In the genomic region with DNA sequence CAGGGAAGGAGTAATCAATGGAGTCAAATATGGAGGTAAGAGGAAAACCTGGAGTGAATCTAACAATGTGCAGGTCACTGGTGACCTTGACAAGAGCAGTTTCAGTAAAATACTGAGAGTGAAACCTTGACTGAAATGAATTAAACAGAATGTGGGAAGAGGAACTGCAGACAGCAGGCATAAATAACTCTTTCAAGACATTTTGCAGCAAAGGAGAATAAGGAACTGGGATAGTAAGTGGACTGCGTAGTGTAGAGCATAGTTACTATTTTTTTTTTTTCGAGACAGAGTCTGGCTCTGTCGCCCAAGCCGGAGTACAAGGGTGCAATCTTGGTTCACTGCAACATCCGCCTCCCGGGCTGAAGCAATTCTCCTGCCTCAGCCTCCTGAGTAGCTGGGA, we compare ENCODE assay signal across 1 cellular context.
A peak's percentile ranks its signal among the peaks of the same experiment; 100 is the strongest.
TF ChIP-seq lines count a peak whose summit lies in the region.

No MANE protein-coding gene starts in this region.

TF ChIP-seq in GM12878, 131 proteins besides CTCF, POLR2A, EP300 and RAD21 (continued from another document and continues in another):
- TF ChIP-seq, protein P1, sequence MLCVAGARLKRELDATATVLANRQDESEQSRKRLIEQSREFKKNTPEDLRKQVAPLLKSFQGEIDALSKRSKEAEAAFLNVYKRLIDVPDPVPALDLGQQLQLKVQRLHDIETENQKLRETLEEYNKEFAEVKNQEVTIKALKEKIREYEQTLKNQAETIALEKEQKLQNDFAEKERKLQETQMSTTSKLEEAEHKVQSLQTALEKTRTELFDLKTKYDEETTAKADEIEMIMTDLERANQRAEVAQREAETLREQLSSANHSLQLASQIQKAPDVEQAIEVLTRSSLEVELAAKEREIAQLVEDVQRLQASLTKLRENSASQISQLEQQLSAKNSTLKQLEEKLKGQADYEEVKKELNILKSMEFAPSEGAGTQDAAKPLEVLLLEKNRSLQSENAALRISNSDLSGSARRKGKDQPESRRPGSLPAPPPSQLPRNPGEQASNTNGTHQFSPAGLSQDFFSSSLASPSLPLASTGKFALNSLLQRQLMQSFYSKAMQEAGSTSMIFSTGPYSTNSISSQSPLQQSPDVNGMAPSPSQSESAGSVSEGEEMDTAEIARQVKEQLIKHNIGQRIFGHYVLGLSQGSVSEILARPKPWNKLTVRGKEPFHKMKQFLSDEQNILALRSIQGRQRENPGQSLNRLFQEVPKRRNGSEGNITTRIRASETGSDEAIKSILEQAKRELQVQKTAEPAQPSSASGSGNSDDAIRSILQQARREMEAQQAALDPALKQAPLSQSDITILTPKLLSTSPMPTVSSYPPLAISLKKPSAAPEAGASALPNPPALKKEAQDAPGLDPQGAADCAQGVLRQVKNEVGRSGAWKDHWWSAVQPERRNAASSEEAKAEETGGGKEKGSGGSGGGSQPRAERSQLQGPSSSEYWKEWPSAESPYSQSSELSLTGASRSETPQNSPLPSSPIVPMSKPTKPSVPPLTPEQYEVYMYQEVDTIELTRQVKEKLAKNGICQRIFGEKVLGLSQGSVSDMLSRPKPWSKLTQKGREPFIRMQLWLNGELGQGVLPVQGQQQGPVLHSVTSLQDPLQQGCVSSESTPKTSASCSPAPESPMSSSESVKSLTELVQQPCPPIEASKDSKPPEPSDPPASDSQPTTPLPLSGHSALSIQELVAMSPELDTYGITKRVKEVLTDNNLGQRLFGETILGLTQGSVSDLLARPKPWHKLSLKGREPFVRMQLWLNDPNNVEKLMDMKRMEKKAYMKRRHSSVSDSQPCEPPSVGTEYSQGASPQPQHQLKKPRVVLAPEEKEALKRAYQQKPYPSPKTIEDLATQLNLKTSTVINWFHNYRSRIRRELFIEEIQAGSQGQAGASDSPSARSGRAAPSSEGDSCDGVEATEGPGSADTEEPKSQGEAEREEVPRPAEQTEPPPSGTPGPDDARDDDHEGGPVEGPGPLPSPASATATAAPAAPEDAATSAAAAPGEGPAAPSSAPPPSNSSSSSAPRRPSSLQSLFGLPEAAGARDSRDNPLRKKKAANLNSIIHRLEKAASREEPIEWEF (IDR thresholded peaks at IDR 0.05; ENCODE audit: insufficient replicate concordance, low read depth, low read length) = no peak
- no peak for TF ChIP-seq POLR2AphosphoS5 (IDR thresholded peaks at IDR 0.05; ENCODE audit: low read length)
- TF ChIP-seq BACH1 (IDR thresholded peaks at IDR 0.05; ENCODE audit: borderline replicate concordance) = no peak
- TF ChIP-seq CREM (IDR thresholded peaks at IDR 0.05; ENCODE audit: low read depth) = no peak
- peak; percentile 45 to 60; a peak in 2 of 4 replicates for TF ChIP-seq IKZF2 (IDR thresholded peaks at IDR 0.05)
- no peak for TF ChIP-seq SMARCA5 (IDR thresholded peaks at IDR 0.05)
- TF ChIP-seq ETV6 (conservative IDR thresholded peaks at IDR 0.05 in 1 of 2, IDR thresholded peaks at IDR 0.05 in 1 of 2; ENCODE audit: borderline replicate concordance in 1 of 2, low read depth in 1 of 2) = no peak
- TF ChIP-seq, protein P2, sequence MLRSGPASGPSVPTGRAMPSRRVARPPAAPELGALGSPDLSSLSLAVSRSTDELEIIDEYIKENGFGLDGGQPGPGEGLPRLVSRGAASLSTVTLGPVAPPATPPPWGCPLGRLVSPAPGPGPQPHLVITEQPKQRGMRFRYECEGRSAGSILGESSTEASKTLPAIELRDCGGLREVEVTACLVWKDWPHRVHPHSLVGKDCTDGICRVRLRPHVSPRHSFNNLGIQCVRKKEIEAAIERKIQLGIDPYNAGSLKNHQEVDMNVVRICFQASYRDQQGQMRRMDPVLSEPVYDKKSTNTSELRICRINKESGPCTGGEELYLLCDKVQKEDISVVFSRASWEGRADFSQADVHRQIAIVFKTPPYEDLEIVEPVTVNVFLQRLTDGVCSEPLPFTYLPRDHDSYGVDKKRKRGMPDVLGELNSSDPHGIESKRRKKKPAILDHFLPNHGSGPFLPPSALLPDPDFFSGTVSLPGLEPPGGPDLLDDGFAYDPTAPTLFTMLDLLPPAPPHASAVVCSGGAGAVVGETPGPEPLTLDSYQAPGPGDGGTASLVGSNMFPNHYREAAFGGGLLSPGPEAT (IDR thresholded peaks at IDR 0.05; ENCODE audit: low read depth) = peak; percentile 44; the same call in 1 of the 2 replicates
- TF ChIP-seq, protein P3, sequence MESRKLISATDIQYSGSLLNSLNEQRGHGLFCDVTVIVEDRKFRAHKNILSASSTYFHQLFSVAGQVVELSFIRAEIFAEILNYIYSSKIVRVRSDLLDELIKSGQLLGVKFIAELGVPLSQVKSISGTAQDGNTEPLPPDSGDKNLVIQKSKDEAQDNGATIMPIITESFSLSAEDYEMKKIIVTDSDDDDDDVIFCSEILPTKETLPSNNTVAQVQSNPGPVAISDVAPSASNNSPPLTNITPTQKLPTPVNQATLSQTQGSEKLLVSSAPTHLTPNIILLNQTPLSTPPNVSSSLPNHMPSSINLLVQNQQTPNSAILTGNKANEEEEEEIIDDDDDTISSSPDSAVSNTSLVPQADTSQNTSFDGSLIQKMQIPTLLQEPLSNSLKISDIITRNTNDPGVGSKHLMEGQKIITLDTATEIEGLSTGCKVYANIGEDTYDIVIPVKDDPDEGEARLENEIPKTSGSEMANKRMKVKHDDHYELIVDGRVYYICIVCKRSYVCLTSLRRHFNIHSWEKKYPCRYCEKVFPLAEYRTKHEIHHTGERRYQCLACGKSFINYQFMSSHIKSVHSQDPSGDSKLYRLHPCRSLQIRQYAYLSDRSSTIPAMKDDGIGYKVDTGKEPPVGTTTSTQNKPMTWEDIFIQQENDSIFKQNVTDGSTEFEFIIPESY (IDR thresholded peaks at IDR 0.05) = no peak
- TF ChIP-seq, protein P4, sequence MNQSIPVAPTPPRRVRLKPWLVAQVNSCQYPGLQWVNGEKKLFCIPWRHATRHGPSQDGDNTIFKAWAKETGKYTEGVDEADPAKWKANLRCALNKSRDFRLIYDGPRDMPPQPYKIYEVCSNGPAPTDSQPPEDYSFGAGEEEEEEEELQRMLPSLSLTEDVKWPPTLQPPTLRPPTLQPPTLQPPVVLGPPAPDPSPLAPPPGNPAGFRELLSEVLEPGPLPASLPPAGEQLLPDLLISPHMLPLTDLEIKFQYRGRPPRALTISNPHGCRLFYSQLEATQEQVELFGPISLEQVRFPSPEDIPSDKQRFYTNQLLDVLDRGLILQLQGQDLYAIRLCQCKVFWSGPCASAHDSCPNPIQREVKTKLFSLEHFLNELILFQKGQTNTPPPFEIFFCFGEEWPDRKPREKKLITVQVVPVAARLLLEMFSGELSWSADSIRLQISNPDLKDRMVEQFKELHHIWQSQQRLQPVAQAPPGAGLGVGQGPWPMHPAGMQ (IDR thresholded peaks at IDR 0.05; ENCODE audit: borderline replicate concordance) = no peak
- TF ChIP-seq IRF4 (IDR thresholded peaks at IDR 0.05; ENCODE audit: low read depth, low read length) = peak; percentile 45; the same call in 1 of the 2 replicates
- TF ChIP-seq, protein P5, sequence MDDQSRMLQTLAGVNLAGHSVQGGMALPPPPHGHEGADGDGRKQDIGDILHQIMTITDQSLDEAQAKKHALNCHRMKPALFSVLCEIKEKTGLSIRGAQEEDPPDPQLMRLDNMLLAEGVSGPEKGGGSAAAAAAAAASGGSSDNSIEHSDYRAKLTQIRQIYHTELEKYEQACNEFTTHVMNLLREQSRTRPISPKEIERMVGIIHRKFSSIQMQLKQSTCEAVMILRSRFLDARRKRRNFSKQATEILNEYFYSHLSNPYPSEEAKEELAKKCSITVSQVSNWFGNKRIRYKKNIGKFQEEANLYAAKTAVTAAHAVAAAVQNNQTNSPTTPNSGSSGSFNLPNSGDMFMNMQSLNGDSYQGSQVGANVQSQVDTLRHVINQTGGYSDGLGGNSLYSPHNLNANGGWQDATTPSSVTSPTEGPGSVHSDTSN (IDR thresholded peaks at IDR 0.05; ENCODE audit: insufficient replicate concordance, low read depth, low read length) = no peak
- 0 out of 2 replicates have a peak, but pooled peaks have one; percentile 30 for TF ChIP-seq IKZF1 (conservative IDR thresholded peaks at IDR 0.05)
- no peak for TF ChIP-seq FOXK2 (IDR thresholded peaks at IDR 0.05)
- TF ChIP-seq HDAC6 (IDR thresholded peaks at IDR 0.05; ENCODE audit: unreplicated experiment) = no peak
- no peak for TF ChIP-seq DPF2 (IDR thresholded peaks at IDR 0.05)
- TF ChIP-seq GATAD2B (conservative IDR thresholded peaks at IDR 0.05; ENCODE audit: low read depth) = no peak
- TF ChIP-seq CHD1 (IDR thresholded peaks at IDR 0.05; ENCODE audit: low read depth, low read length) = no peak
- TF ChIP-seq NRF1 (conservative IDR thresholded peaks at IDR 0.05; ENCODE audit: low read depth, low read length) = no peak
- no peak for TF ChIP-seq ATF7 (IDR thresholded peaks at IDR 0.05; ENCODE audit: low read depth)
- no peak for TF ChIP-seq JUND (IDR thresholded peaks at IDR 0.05; ENCODE audit: low read depth, low read length)
- no peak for TF ChIP-seq MEF2B (IDR thresholded peaks at IDR 0.05; ENCODE audit: partially characterized antibody, poor library complexity, severe bottlenecking)
- no peak for TF ChIP-seq SMAD5 (IDR thresholded peaks at IDR 0.05; ENCODE audit: low read depth)
- no peak for TF ChIP-seq PML (IDR thresholded peaks at IDR 0.05; ENCODE audit: low read length)
- TF ChIP-seq, protein P6, sequence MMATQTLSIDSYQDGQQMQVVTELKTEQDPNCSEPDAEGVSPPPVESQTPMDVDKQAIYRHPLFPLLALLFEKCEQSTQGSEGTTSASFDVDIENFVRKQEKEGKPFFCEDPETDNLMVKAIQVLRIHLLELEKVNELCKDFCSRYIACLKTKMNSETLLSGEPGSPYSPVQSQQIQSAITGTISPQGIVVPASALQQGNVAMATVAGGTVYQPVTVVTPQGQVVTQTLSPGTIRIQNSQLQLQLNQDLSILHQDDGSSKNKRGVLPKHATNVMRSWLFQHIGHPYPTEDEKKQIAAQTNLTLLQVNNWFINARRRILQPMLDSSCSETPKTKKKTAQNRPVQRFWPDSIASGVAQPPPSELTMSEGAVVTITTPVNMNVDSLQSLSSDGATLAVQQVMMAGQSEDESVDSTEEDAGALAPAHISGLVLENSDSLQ (IDR thresholded peaks at IDR 0.05) = no peak
- no peak for TF ChIP-seq FOS (IDR thresholded peaks at IDR 0.05; ENCODE audit: borderline replicate concordance, extremely low read depth, insufficient read length)
- TF ChIP-seq, protein P7, sequence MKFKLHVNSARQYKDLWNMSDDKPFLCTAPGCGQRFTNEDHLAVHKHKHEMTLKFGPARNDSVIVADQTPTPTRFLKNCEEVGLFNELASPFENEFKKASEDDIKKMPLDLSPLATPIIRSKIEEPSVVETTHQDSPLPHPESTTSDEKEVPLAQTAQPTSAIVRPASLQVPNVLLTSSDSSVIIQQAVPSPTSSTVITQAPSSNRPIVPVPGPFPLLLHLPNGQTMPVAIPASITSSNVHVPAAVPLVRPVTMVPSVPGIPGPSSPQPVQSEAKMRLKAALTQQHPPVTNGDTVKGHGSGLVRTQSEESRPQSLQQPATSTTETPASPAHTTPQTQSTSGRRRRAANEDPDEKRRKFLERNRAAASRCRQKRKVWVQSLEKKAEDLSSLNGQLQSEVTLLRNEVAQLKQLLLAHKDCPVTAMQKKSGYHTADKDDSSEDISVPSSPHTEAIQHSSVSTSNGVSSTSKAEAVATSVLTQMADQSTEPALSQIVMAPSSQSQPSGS (IDR thresholded peaks at IDR 0.05; ENCODE audit: low read length) = 0 out of 2 replicates have a peak, but pooled peaks have one; percentile 19
- TF ChIP-seq, protein P8, sequence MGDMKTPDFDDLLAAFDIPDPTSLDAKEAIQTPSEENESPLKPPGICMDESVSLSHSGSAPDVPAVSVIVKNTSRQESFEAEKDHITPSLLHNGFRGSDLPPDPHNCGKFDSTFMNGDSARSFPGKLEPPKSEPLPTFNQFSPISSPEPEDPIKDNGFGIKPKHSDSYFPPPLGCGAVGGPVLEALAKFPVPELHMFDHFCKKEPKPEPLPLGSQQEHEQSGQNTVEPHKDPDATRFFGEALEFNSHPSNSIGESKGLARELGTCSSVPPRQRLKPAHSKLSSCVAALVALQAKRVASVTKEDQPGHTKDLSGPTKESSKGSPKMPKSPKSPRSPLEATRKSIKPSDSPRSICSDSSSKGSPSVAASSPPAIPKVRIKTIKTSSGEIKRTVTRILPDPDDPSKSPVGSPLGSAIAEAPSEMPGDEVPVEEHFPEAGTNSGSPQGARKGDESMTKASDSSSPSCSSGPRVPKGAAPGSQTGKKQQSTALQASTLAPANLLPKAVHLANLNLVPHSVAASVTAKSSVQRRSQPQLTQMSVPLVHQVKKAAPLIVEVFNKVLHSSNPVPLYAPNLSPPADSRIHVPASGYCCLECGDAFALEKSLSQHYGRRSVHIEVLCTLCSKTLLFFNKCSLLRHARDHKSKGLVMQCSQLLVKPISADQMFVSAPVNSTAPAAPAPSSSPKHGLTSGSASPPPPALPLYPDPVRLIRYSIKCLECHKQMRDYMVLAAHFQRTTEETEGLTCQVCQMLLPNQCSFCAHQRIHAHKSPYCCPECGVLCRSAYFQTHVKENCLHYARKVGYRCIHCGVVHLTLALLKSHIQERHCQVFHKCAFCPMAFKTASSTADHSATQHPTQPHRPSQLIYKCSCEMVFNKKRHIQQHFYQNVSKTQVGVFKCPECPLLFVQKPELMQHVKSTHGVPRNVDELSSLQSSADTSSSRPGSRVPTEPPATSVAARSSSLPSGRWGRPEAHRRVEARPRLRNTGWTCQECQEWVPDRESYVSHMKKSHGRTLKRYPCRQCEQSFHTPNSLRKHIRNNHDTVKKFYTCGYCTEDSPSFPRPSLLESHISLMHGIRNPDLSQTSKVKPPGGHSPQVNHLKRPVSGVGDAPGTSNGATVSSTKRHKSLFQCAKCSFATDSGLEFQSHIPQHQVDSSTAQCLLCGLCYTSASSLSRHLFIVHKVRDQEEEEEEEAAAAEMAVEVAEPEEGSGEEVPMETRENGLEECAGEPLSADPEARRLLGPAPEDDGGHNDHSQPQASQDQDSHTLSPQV (IDR thresholded peaks at IDR 0.05) = no peak
- TF ChIP-seq STAT3 (IDR thresholded peaks at IDR 0.05; ENCODE audit: low read depth, low read length) = no peak
- TF ChIP-seq TCF12 (IDR thresholded peaks at IDR 0.05; ENCODE audit: low read depth, low read length) = no peak
- no peak for TF ChIP-seq ASH2L (IDR thresholded peaks at IDR 0.05; ENCODE audit: borderline replicate concordance, low read depth)
- TF ChIP-seq ZNF384 (IDR thresholded peaks at IDR 0.05; ENCODE audit: borderline replicate concordance, low read depth, low read length) = peak; percentile 34; the same call in 1 of the 2 replicates
- no peak for TF ChIP-seq SMC3 (IDR thresholded peaks at IDR 0.05; ENCODE audit: borderline replicate concordance, low read length)
- TF ChIP-seq FOXM1 (IDR thresholded peaks at IDR 0.05; ENCODE audit: low read depth, low read length) = no peak
- TF ChIP-seq RB1 (IDR thresholded peaks at IDR 0.05; ENCODE audit: borderline replicate concordance) = no peak
- no peak for TF ChIP-seq LARP7 (IDR thresholded peaks at IDR 0.05)
- no peak for TF ChIP-seq SRF (IDR thresholded peaks at IDR 0.05; ENCODE audit: low read depth in 2 of 2, low read length in 2 of 2)
- TF ChIP-seq PAX8 (IDR thresholded peaks at IDR 0.05) = no peak
- TF ChIP-seq BHLHE40 (IDR thresholded peaks at IDR 0.05; ENCODE audit: borderline replicate concordance in 1 of 2, low read depth in 2 of 2, low read length in 1 of 2) = no peak
- no peak for TF ChIP-seq CHD2 (IDR thresholded peaks at IDR 0.05; ENCODE audit: borderline replicate concordance, low read depth, low read length)
- no peak for TF ChIP-seq HDAC2 (IDR thresholded peaks at IDR 0.05)
- TF ChIP-seq, protein P9, sequence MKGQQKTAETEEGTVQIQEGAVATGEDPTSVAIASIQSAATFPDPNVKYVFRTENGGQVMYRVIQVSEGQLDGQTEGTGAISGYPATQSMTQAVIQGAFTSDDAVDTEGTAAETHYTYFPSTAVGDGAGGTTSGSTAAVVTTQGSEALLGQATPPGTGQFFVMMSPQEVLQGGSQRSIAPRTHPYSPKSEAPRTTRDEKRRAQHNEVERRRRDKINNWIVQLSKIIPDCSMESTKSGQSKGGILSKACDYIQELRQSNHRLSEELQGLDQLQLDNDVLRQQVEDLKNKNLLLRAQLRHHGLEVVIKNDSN (IDR thresholded peaks at IDR 0.05; ENCODE audit: borderline replicate concordance, extremely low read length, insufficient read depth, low read depth, low read length) = no peak
- 0 out of 2 replicates have a peak, but pooled peaks have one; percentile 25 for TF ChIP-seq EED (IDR thresholded peaks at IDR 0.05; ENCODE audit: low read depth)
- no peak for TF ChIP-seq ZNF622 (IDR thresholded peaks at IDR 0.05)
